1 cellular context compared by ENCODE assay signal in the genomic region with DNA sequence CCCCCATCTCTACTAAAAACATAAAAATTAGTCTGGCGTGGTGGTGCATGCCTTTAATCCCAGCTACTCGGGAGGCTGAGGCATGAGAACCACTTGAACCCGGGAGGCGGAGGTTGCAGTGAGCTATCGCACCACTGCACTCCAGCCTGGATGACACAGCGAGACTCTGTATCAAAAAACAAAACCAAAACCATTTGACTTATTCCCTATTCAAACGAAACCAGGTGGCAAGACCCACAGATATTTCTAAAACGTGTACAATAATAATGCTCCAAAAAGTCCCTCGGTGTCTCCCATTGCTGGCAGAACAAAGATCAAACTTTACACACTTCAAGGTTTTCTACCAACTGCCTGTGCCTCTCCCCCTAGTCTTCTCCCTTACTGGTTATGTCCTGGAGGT.
TF ChIP-seq lines count a peak whose summit lies in the region.

No MANE protein-coding gene starts in this region.

TF ChIP-seq in GM23338, 12 proteins besides CTCF, POLR2A, EP300 and RAD21 (continued from another document):
- TF ChIP-seq ZNF462 (CRISPR knock-in tag; IDR thresholded peaks at IDR 0.05): no peak
- no peak for TF ChIP-seq REST (IDR thresholded peaks at IDR 0.05; ENCODE audit: unreplicated experiment)
- no peak for TF ChIP-seq EZH2phosphoT487 (IDR thresholded peaks at IDR 0.05; ENCODE audit: unreplicated experiment)
- no peak for TF ChIP-seq NANOG (IDR thresholded peaks at IDR 0.05; ENCODE audit: borderline replicate concordance)
- TF ChIP-seq ZNF331 (CRISPR knock-in tag; IDR thresholded peaks at IDR 0.05; ENCODE audit: low read depth): no peak
- no peak for TF ChIP-seq STAT1 (IDR thresholded peaks at IDR 0.05; ENCODE audit: unreplicated experiment)
